Comparison of ENCODE assay signal across 1 cellular context in the genomic region with DNA sequence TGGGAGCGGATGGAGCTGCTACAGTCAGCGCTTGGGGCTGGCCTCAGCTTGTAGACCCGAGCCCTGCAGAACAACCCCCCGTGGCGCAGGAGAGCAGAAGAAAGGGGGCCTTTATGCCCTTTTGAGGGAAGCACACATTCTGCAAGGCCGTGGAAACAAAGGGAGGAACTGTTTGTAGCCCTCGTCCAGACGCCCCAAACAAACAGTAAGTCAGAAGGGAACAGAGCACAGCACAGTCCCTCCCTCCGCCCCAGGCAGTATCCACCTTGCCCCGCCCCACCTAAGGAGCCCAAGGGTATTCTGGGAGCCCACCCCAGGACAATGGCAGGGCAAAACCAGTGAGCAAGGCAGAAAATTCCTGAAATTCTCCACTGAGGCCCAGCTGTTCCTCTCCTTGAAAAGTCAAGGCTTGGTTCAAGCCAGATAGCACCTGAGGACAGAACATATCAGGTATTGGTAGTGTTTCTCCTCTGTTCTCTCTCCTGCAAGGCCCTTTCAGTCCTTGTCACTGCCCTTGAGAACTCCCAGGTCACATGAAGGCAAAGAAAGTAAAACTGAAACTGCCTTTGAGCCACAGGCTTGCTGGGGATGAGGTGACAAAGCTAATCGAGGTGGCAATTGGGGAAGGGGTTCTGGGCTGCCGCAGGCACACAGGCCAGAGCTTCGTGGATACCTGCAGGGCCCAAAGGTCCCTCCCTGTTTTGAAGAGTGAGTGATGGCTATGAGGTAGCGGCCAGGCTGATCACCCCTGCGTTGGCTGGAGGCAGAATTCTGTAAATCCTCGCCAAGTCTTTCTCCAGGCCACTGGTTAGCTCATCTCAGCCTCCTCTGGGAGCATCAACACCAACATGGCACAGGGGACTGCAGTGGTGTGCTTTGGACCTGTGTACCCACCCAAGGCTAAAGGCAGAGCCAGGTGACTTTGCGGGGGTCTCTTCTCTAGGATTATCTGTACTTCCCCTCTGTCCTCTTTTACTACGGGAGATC.
A peak's percentile ranks its signal among the peaks of the same experiment; 100 is the strongest.
TF ChIP-seq lines count a peak whose summit lies in the region.

No MANE protein-coding gene starts in this region.

TF ChIP-seq in HepG2, 621 proteins besides CTCF, POLR2A, EP300 and RAD21 (continued from another document and continues in another):
- TF ChIP-seq, protein P1, sequence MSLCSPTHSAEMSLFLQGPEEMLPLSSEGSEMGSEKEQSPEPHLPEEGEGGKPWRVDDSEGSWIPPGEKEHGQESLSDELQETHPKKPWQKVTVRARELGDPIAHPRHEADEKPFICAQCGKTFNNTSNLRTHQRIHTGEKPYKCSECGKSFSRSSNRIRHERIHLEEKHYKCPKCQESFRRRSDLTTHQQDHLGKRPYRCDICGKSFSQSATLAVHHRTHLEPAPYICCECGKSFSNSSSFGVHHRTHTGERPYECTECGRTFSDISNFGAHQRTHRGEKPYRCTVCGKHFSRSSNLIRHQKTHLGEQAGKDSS (CRISPR knock-in tag; IDR thresholded peaks at IDR 0.05; ENCODE audit: borderline replicate concordance, low read depth) = peak; percentile 71
- TF ChIP-seq, protein P2, sequence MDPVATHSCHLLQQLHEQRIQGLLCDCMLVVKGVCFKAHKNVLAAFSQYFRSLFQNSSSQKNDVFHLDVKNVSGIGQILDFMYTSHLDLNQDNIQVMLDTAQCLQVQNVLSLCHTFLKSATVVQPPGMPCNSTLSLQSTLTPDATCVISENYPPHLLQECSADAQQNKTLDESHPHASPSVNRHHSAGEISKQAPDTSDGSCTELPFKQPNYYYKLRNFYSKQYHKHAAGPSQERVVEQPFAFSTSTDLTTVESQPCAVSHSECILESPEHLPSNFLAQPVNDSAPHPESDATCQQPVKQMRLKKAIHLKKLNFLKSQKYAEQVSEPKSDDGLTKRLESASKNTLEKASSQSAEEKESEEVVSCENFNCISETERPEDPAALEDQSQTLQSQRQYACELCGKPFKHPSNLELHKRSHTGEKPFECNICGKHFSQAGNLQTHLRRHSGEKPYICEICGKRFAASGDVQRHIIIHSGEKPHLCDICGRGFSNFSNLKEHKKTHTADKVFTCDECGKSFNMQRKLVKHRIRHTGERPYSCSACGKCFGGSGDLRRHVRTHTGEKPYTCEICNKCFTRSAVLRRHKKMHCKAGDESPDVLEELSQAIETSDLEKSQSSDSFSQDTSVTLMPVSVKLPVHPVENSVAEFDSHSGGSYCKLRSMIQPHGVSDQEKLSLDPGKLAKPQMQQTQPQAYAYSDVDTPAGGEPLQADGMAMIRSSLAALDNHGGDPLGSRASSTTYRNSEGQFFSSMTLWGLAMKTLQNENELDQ (CRISPR knock-in tag; IDR thresholded peaks at IDR 0.05; ENCODE audit: borderline replicate concordance) = 0 out of 2 replicates have a peak, but pooled peaks have one; percentile 40
- TF ChIP-seq KAT8 (CRISPR knock-in tag; IDR thresholded peaks at IDR 0.05) (peak; percentile 54; the same call in 1 of the 2 replicates), SIX4 (CRISPR knock-in tag; IDR thresholded peaks at IDR 0.05) (0 out of 2 replicates have a peak, but pooled peaks have one; percentile 17), MYNN (CRISPR knock-in tag; IDR thresholded peaks at IDR 0.05; ENCODE audit: low read depth) (0 out of 2 replicates have a peak, but pooled peaks have one; percentile 69), EEA1 (CRISPR knock-in tag; IDR thresholded peaks at IDR 0.05; ENCODE audit: borderline replicate concordance) (no peak), U2AF1 (optimal IDR thresholded peaks at IDR 0.05; ENCODE audit: low read depth, low read length) (no peak), SMC3 (IDR thresholded peaks at IDR 0.05; ENCODE audit: low read length) (no peak), ZNF563 (CRISPR knock-in tag; IDR thresholded peaks at IDR 0.05) (peak; percentile 16; the same call in 1 of the 2 replicates), ZNF510 (CRISPR knock-in tag; IDR thresholded peaks at IDR 0.05; ENCODE audit: low read depth) (peak; percentile 10; the same call in 1 of the 2 replicates), ESRRA (CRISPR knock-in tag; IDR thresholded peaks at IDR 0.05; ENCODE audit: low read depth) (0 out of 2 replicates have a peak, but pooled peaks have one; percentile 21), NFKBIZ (CRISPR knock-in tag; IDR thresholded peaks at IDR 0.05) (no peak), HDAC1 (CRISPR knock-in tag; IDR thresholded peaks at IDR 0.05) (peak; percentile 54; the same call in 1 of the 2 replicates), MLX (CRISPR knock-in tag; IDR thresholded peaks at IDR 0.05) (0 out of 2 replicates have a peak, but pooled peaks have one; percentile 33), NFATC3 (CRISPR knock-in tag; IDR thresholded peaks at IDR 0.05) (no peak), TMF1 (CRISPR knock-in tag; IDR thresholded peaks at IDR 0.05; ENCODE audit: low read depth) (no peak), IRF1 (CRISPR knock-in tag; IDR thresholded peaks at IDR 0.05; ENCODE audit: low read depth) (0 out of 2 replicates have a peak, but pooled peaks have one; percentile 90), ZC3H4 (CRISPR knock-in tag; IDR thresholded peaks at IDR 0.05; ENCODE audit: borderline replicate concordance) (0 out of 2 replicates have a peak, but pooled peaks have one; percentile 86), ZNF383 (CRISPR knock-in tag; IDR thresholded peaks at IDR 0.05; ENCODE audit: borderline replicate concordance) (0 out of 2 replicates have a peak, but pooled peaks have one; percentile 83), MTA1 (CRISPR knock-in tag; IDR thresholded peaks at IDR 0.05; ENCODE audit: borderline replicate concordance) (peak; percentile 54; the same call in 1 of the 2 replicates), ZNF3 (CRISPR knock-in tag; IDR thresholded peaks at IDR 0.05) (no peak), TAF1 (CRISPR knock-in tag; IDR thresholded peaks at IDR 0.05) (peak; percentile 68), ZNF350 (CRISPR knock-in tag; IDR thresholded peaks at IDR 0.05; ENCODE audit: borderline replicate concordance, low read depth) (peak; percentile 3; the same call in 1 of the 2 replicates), ZNF772 (CRISPR knock-in tag; IDR thresholded peaks at IDR 0.05) (peak; percentile 84), NPAS2 (CRISPR knock-in tag; IDR thresholded peaks at IDR 0.05; ENCODE audit: borderline replicate concordance) (0 out of 2 replicates have a peak, but pooled peaks have one; percentile 34), ARNTL (CRISPR knock-in tag; IDR thresholded peaks at IDR 0.05) (0 out of 2 replicates have a peak, but pooled peaks have one; percentile 29), ZMYM3 (CRISPR knock-in tag; IDR thresholded peaks at IDR 0.05) (peak; percentile 6; the same call in 1 of the 2 replicates), YEATS2 (CRISPR knock-in tag; IDR thresholded peaks at IDR 0.05; ENCODE audit: borderline replicate concordance) (0 out of 2 replicates have a peak, but pooled peaks have one; percentile 13), ZNF44 (CRISPR knock-in tag; IDR thresholded peaks at IDR 0.05) (0 out of 2 replicates have a peak, but pooled peaks have one; percentile 21), ZNF501 (CRISPR knock-in tag; IDR thresholded peaks at IDR 0.05) (peak; percentile 41; the same call in 1 of the 2 replicates), ZNF543 (CRISPR knock-in tag; IDR thresholded peaks at IDR 0.05) (peak; percentile 81), FLYWCH1 (CRISPR knock-in tag; IDR thresholded peaks at IDR 0.05) (0 out of 2 replicates have a peak, but pooled peaks have one; percentile 58), NRL (CRISPR knock-in tag; IDR thresholded peaks at IDR 0.05; ENCODE audit: borderline replicate concordance) (0 out of 2 replicates have a peak, but pooled peaks have one; percentile 45), ZNF879 (CRISPR knock-in tag; IDR thresholded peaks at IDR 0.05) (0 out of 2 replicates have a peak, but pooled peaks have one; percentile 39), ZSCAN29 (CRISPR knock-in tag; conservative IDR thresholded peaks at IDR 0.05) (peak; percentile 71), ZNF124 (CRISPR knock-in tag; IDR thresholded peaks at IDR 0.05) (no peak), ZNF30 (CRISPR knock-in tag; IDR thresholded peaks at IDR 0.05) (0 out of 2 replicates have a peak, but pooled peaks have one; percentile 17), CHD2 (IDR thresholded peaks at IDR 0.05; ENCODE audit: low read depth, low read length) (0 out of 2 replicates have a peak, but pooled peaks have one; percentile 16), KLF11 (CRISPR knock-in tag; IDR thresholded peaks at IDR 0.05) (no peak), PHF8 (CRISPR knock-in tag; IDR thresholded peaks at IDR 0.05) (peak; percentile 66)
- TF ChIP-seq, protein P3, sequence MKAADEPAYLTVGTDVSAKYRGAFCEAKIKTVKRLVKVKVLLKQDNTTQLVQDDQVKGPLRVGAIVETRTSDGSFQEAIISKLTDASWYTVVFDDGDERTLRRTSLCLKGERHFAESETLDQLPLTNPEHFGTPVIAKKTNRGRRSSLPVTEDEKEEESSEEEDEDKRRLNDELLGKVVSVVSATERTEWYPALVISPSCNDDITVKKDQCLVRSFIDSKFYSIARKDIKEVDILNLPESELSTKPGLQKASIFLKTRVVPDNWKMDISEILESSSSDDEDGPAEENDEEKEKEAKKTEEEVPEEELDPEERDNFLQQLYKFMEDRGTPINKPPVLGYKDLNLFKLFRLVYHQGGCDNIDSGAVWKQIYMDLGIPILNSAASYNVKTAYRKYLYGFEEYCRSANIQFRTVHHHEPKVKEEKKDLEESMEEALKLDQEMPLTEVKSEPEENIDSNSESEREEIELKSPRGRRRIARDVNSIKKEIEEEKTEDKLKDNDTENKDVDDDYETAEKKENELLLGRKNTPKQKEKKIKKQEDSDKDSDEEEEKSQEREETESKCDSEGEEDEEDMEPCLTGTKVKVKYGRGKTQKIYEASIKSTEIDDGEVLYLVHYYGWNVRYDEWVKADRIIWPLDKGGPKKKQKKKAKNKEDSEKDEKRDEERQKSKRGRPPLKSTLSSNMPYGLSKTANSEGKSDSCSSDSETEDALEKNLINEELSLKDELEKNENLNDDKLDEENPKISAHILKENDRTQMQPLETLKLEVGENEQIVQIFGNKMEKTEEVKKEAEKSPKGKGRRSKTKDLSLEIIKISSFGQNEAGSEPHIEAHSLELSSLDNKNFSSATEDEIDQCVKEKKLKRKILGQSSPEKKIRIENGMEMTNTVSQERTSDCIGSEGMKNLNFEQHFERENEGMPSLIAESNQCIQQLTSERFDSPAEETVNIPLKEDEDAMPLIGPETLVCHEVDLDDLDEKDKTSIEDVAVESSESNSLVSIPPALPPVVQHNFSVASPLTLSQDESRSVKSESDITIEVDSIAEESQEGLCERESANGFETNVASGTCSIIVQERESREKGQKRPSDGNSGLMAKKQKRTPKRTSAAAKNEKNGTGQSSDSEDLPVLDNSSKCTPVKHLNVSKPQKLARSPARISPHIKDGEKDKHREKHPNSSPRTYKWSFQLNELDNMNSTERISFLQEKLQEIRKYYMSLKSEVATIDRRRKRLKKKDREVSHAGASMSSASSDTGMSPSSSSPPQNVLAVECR (CRISPR knock-in tag; IDR thresholded peaks at IDR 0.05; ENCODE audit: borderline replicate concordance) = peak; percentile 74; the same call in 1 of the 2 replicates
- TF ChIP-seq, protein P4, sequence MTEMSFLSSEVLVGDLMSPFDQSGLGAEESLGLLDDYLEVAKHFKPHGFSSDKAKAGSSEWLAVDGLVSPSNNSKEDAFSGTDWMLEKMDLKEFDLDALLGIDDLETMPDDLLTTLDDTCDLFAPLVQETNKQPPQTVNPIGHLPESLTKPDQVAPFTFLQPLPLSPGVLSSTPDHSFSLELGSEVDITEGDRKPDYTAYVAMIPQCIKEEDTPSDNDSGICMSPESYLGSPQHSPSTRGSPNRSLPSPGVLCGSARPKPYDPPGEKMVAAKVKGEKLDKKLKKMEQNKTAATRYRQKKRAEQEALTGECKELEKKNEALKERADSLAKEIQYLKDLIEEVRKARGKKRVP (CRISPR knock-in tag; IDR thresholded peaks at IDR 0.05) = no peak
- TF ChIP-seq, protein P5, sequence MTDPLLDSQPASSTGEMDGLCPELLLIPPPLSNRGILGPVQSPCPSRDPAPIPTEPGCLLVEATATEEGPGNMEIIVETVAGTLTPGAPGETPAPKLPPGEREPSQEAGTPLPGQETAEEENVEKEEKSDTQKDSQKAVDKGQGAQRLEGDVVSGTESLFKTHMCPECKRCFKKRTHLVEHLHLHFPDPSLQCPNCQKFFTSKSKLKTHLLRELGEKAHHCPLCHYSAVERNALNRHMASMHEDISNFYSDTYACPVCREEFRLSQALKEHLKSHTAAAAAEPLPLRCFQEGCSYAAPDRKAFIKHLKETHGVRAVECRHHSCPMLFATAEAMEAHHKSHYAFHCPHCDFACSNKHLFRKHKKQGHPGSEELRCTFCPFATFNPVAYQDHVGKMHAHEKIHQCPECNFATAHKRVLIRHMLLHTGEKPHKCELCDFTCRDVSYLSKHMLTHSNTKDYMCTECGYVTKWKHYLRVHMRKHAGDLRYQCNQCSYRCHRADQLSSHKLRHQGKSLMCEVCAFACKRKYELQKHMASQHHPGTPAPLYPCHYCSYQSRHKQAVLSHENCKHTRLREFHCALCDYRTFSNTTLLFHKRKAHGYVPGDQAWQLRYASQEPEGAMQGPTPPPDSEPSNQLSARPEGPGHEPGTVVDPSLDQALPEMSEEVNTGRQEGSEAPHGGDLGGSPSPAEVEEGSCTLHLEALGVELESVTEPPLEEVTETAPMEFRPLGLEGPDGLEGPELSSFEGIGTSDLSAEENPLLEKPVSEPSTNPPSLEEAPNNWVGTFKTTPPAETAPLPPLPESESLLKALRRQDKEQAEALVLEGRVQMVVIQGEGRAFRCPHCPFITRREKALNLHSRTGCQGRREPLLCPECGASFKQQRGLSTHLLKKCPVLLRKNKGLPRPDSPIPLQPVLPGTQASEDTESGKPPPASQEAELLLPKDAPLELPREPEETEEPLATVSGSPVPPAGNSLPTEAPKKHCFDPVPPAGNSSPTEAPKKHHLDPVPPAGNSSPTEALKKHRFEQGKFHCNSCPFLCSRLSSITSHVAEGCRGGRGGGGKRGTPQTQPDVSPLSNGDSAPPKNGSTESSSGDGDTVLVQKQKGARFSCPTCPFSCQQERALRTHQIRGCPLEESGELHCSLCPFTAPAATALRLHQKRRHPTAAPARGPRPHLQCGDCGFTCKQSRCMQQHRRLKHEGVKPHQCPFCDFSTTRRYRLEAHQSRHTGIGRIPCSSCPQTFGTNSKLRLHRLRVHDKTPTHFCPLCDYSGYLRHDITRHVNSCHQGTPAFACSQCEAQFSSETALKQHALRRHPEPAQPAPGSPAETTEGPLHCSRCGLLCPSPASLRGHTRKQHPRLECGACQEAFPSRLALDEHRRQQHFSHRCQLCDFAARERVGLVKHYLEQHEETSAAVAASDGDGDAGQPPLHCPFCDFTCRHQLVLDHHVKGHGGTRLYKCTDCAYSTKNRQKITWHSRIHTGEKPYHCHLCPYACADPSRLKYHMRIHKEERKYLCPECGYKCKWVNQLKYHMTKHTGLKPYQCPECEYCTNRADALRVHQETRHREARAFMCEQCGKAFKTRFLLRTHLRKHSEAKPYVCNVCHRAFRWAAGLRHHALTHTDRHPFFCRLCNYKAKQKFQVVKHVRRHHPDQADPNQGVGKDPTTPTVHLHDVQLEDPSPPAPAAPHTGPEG (CRISPR knock-in tag; IDR thresholded peaks at IDR 0.05) = 0 out of 2 replicates have a peak, but pooled peaks have one; percentile 21
